Comparison of ENCODE assay signal across 1 cellular context in the genomic region with DNA sequence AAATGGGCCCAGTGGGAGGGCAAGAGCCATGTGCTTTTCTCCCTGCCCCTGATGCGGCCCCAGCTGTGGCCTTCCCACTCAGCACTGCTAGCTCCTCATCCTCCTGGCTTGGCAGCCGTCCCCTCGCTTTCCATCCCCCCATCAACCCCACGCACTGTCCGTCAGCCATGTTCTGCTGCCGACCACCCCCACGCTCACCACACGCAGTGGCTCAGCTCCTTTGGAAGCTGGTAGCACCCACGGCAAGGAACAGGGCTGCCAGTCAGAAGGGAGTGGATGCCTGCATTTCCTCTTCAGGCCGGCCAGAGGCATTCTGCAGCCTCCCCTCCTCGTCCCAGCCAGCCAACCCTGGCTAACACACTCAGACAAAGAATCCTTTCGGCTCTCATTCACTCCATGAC.
TF ChIP-seq lines count a peak whose summit lies in the region.

No MANE protein-coding gene starts in this region.

TF ChIP-seq in GM23338, 12 proteins besides CTCF, POLR2A, EP300 and RAD21 (continued from another document):
- no peak for TF ChIP-seq ZNF462 (CRISPR knock-in tag; IDR thresholded peaks at IDR 0.05)
- no peak for TF ChIP-seq NANOG (IDR thresholded peaks at IDR 0.05; ENCODE audit: borderline replicate concordance)
- TF ChIP-seq CREB1 (CRISPR knock-in tag; IDR thresholded peaks at IDR 0.05; ENCODE audit: low read depth): no peak
- no peak for TF ChIP-seq EZH2 (IDR thresholded peaks at IDR 0.05; ENCODE audit: low read depth, unreplicated experiment)
- no peak for TF ChIP-seq ZNF114 (CRISPR knock-in tag; IDR thresholded peaks at IDR 0.05)
- no peak for TF ChIP-seq POLR2AphosphoS5 (IDR thresholded peaks at IDR 0.05; ENCODE audit: low read depth)
- TF ChIP-seq, protein P1, sequence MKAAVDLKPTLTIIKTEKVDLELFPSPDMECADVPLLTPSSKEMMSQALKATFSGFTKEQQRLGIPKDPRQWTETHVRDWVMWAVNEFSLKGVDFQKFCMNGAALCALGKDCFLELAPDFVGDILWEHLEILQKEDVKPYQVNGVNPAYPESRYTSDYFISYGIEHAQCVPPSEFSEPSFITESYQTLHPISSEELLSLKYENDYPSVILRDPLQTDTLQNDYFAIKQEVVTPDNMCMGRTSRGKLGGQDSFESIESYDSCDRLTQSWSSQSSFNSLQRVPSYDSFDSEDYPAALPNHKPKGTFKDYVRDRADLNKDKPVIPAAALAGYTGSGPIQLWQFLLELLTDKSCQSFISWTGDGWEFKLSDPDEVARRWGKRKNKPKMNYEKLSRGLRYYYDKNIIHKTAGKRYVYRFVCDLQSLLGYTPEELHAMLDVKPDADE (IDR thresholded peaks at IDR 0.05): no peak
TF ChIP-seq in GM23338: peak in this region for 0.
